Comparison of ENCODE assay signal across 1 cellular context in genomic region chr15:64521201-64521600, GRCh38.
TF ChIP-seq lines count a peak whose summit lies in the region.

No MANE protein-coding gene starts in this region.

TF ChIP-seq in GM23338, 12 proteins besides CTCF, POLR2A, EP300 and RAD21 (continued from another document):
- TF ChIP-seq ZNF462 (CRISPR knock-in tag; IDR thresholded peaks at IDR 0.05), result no peak
- TF ChIP-seq, protein P1, sequence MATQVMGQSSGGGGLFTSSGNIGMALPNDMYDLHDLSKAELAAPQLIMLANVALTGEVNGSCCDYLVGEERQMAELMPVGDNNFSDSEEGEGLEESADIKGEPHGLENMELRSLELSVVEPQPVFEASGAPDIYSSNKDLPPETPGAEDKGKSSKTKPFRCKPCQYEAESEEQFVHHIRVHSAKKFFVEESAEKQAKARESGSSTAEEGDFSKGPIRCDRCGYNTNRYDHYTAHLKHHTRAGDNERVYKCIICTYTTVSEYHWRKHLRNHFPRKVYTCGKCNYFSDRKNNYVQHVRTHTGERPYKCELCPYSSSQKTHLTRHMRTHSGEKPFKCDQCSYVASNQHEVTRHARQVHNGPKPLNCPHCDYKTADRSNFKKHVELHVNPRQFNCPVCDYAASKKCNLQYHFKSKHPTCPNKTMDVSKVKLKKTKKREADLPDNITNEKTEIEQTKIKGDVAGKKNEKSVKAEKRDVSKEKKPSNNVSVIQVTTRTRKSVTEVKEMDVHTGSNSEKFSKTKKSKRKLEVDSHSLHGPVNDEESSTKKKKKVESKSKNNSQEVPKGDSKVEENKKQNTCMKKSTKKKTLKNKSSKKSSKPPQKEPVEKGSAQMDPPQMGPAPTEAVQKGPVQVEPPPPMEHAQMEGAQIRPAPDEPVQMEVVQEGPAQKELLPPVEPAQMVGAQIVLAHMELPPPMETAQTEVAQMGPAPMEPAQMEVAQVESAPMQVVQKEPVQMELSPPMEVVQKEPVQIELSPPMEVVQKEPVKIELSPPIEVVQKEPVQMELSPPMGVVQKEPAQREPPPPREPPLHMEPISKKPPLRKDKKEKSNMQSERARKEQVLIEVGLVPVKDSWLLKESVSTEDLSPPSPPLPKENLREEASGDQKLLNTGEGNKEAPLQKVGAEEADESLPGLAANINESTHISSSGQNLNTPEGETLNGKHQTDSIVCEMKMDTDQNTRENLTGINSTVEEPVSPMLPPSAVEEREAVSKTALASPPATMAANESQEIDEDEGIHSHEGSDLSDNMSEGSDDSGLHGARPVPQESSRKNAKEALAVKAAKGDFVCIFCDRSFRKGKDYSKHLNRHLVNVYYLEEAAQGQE (IDR thresholded peaks at IDR 0.05; ENCODE audit: unreplicated experiment), result no peak
- TF ChIP-seq NANOG (IDR thresholded peaks at IDR 0.05; ENCODE audit: borderline replicate concordance), result no peak
- TF ChIP-seq ZNF331 (CRISPR knock-in tag; IDR thresholded peaks at IDR 0.05; ENCODE audit: low read depth), result no peak
- no peak for TF ChIP-seq STAT1 (IDR thresholded peaks at IDR 0.05; ENCODE audit: unreplicated experiment)
- TF ChIP-seq, protein P2, sequence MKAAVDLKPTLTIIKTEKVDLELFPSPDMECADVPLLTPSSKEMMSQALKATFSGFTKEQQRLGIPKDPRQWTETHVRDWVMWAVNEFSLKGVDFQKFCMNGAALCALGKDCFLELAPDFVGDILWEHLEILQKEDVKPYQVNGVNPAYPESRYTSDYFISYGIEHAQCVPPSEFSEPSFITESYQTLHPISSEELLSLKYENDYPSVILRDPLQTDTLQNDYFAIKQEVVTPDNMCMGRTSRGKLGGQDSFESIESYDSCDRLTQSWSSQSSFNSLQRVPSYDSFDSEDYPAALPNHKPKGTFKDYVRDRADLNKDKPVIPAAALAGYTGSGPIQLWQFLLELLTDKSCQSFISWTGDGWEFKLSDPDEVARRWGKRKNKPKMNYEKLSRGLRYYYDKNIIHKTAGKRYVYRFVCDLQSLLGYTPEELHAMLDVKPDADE (IDR thresholded peaks at IDR 0.05), result no peak
- no peak for TF ChIP-seq POLR2AphosphoS5 (IDR thresholded peaks at IDR 0.05; ENCODE audit: low read depth)
- TF ChIP-seq EZH2 (IDR thresholded peaks at IDR 0.05; ENCODE audit: low read depth, unreplicated experiment), result no peak
- TF ChIP-seq JUNB (IDR thresholded peaks at IDR 0.05; ENCODE audit: unreplicated experiment), result no peak
- TF ChIP-seq EZH2phosphoT487 (IDR thresholded peaks at IDR 0.05; ENCODE audit: unreplicated experiment), result no peak
- TF ChIP-seq CREB1 (CRISPR knock-in tag; IDR thresholded peaks at IDR 0.05; ENCODE audit: low read depth), result no peak
